15 cellular contexts compared by ENCODE assay signal in the genomic region with DNA sequence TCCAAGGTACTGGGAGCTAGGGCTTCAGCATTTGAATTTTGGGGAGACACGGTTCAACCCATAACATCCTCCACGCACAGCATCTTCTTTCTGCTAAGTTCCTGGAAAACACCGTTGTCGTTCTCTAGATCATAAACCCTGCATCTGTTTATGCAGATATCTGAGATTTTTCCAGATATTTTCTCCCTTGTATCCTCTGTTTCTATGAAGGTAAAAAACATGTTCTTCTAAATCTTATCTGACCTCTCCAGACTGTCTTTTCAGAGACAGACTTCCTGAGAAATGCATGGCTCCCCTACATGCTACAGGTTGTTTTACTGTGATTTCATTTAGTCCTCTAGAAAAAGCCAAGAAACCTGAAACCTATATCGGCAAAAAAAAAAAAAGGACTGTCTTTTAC.
"Had no signal": no experiment of that assay in that cellular context is flagged by ENCODE, and none has a peak within 500 bp of the region (broad histone marks: within the 10 kb centered on the region; RNA-seq: fewer than 3 reads in every experiment).

No MANE protein-coding gene starts in this region.

- H3K4me3 ChIP-seq: ascending aorta, dorsolateral prefrontal cortex, esophagus squamous epithelium, sigmoid colon, thoracic aorta had no signal

- H3K27ac ChIP-seq: ascending aorta, dorsolateral prefrontal cortex, esophagus squamous epithelium, sigmoid colon, thoracic aorta had no signal

- ATAC-seq: left colon, SK-N-SH treated with all-trans-retinoic acid at 6 μM for 48 hours had no signal

- H3K36me3 ChIP-seq: ascending aorta, esophagus squamous epithelium, sigmoid colon, thoracic aorta had no signal

- DNase-seq: activated CD4-positive, alpha-beta T cell treated with anti-CD3 and anti-CD28 coated beads for 48 hours; dorsolateral prefrontal cortex; esophagus squamous epithelium; foreskin fibroblast; glutamatergic neuron; left colon; mammary epithelial cell; SHP77; sigmoid colon; stimulated activated CD4-positive, alpha-beta T cell treated with anti-CD3 and anti-CD28 coated beads, Interleukin-2, amount 100 ng/mL, for 24 hours; stimulated activated naive CD4-positive, alpha-beta T cell treated with Interleukin-2 at 50 U/mL for 16 hours had no signal

- H3K9me3 ChIP-seq: ascending aorta, esophagus squamous epithelium, sigmoid colon, thoracic aorta had no signal

- FAIRE-seq: bronchial epithelial cell had no signal

- H3K4me1 ChIP-seq: ascending aorta, sigmoid colon had no signal

- H3K27me3 ChIP-seq: ascending aorta, dorsolateral prefrontal cortex, esophagus squamous epithelium, sigmoid colon had no signal
